Comparison of ENCODE assay signal across 22 cellular contexts in the genomic region with DNA sequence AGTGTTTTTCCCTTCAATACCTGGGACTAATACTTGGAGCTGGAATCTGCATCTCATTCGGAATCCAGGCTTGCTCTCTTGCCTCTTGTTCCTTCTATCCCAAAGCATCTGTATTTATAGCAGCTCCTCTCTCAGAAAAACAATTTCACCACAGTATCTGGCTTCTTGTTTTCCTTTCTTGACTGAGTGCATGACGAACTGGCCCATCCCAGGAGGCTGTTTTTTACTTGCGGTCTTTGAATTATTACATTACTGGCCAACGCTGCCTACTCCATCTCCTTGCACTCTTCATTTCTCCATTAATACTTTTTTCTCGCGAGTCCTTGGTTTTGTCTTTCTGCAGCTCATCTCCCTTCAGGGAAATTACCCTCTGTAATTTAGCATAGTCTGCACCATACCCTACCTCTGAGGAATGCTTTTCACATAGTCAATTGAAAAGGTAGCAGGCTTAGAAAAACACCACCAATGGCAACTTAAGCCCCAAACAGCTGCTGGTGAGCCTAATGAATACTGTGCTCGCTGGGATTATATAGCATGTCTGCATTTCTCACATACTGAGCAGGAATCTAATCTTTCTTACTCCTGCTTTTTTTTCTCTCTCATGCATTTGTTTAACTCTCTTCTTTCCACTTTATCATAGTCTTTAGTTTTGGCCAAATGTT.
DNase-seq lines count a peak whose midpoint lies in the region; ATAC-seq and TF ChIP-seq lines count a peak whose summit lies in the region.
"Had no signal": no experiment of that assay in that cellular context is flagged by ENCODE, and none has a peak within 500 bp of the region (broad histone marks: within the 10 kb centered on the region; RNA-seq: fewer than 3 reads in every experiment).

No MANE protein-coding gene starts in this region.

- no peak overlapping the region for H3K4me3 Mint-ChIP-seq in activated CD4-positive, alpha-beta memory T cell treated with anti-CD3 and anti-CD28 coated beads, Interleukin-2, amount 10 ng/mL, durations not matched to agents 7 days and 5 days
- H3K4me3 Mint-ChIP-seq: effector memory CD8-positive, alpha-beta T cell; memory B cell; naive B cell; stimulated activated naive CD8-positive, alpha-beta T cell treated with anti-CD3 and anti-CD28 coated beads, Interleukin-15, amount 100 ng/mL, for 72 hours had no signal

- H3K9me3 ChIP-seq in adipocyte (ENCODE audit: control insufficient read depth, low read length) = no peaks in the 10 kb centered on the region
- H3K9me3 ChIP-seq: A549, BE2C, colonic mucosa had no signal

- peak overlapping the region; percentile 6 for H3K9ac ChIP-seq in adipocyte (ENCODE audit: low read length)

- no peaks in the 10 kb centered on the region for H3K36me3 ChIP-seq in ACC112 (ENCODE audit: insufficient read depth, low read length)
- no peaks in the 10 kb centered on the region for H3K36me3 ChIP-seq in adipocyte (ENCODE audit: control insufficient read depth, insufficient read depth, low read length, severe bottlenecking)
- H3K36me3 ChIP-seq: BE2C, colonic mucosa had no signal

- H3K4me1 Mint-ChIP-seq in activated CD4-positive, alpha-beta memory T cell treated with anti-CD3 and anti-CD28 coated beads, Interleukin-2, amount 10 ng/mL, durations not matched to agents 7 days and 5 days = no peaks in the 10 kb centered on the region

- H3K27ac ChIP-seq in ACC112 (ENCODE audit: low read depth, low read length) = no peak overlapping the region
- H3K27ac ChIP-seq: A549, colonic mucosa had no signal

- DNase-seq in adipocyte (ENCODE audit: low read depth) = no peak
- peak; percentile 49 for DNase-seq in fibroblast of the aortic adventitia (ENCODE audit: low read depth)
- peak; percentile 39 for DNase-seq in retinal pigment epithelial cell (ENCODE audit: low read depth)
- no peak for DNase-seq in UCSD-AML1 (lab: John Stamatoyannopoulos, UW; ENCODE audit: unreplicated experiment)
- no peak for DNase-seq in activated CD4-positive, alpha-beta memory T cell treated with anti-CD3 and anti-CD28 coated beads, Interleukin-2, amount 10 ng/mL, durations not matched to agents 7 days and 5 days
- DNase-seq in effector CD4-positive, alpha-beta T cell = no peak
- DNase-seq: activated CD4-positive, alpha-beta T cell treated with anti-CD3 and anti-CD28 coated beads, Interleukin-2, amount 50 U/mL, for 48 hours; activated effector memory CD4-positive, alpha-beta T cell treated with anti-CD3 and anti-CD28 coated beads, Interleukin-2, amount 50 U/mL, for 16 hours; activated T-cell treated with anti-CD3 and anti-CD28 coated beads for 4 hours; BE2C; colonic mucosa; effector memory CD8-positive, alpha-beta T cell; kidney glomerular epithelial cell; naive B cell; NCI-H2081 treated with DMSO at 0.1 percent for 48 hours; stimulated activated CD4-positive, alpha-beta T cell treated with anti-CD3 and anti-CD28 coated beads, Interleukin-15, amount 100 ng/mL, for 24 hours; stimulated activated naive CD8-positive, alpha-beta T cell treated with anti-CD3 and anti-CD28 coated beads, Interleukin-15, amount 100 ng/mL, for 72 hours; trophoblast cell had no signal

- TF ChIP-seq CTCF in fibroblast of the aortic adventitia (IDR thresholded peaks at IDR 0.05; ENCODE audit: insufficient read depth, low read length) (no peak), retinal pigment epithelial cell (conservative IDR thresholded peaks at IDR 0.05; ENCODE audit: low read depth, low read length) (no peak)

- H3K9me3 Mint-ChIP-seq in activated CD4-positive, alpha-beta memory T cell treated with anti-CD3 and anti-CD28 coated beads, Interleukin-2, amount 10 ng/mL, durations not matched to agents 7 days and 5 days = no peaks in the 10 kb centered on the region
- H3K9me3 Mint-ChIP-seq: effector memory CD8-positive, alpha-beta T cell; memory B cell had no signal

- POLR2A ChIA-PET in activated CD4-positive, alpha-beta memory T cell treated with anti-CD3 and anti-CD28 coated beads, Interleukin-2, amount 10 ng/mL, durations not matched to agents 7 days and 5 days (lab: Charles Lee) = no interaction called here

- H3K4me3 ChIP-seq in ACC112 (ENCODE audit: low read depth, low read length) (no peak overlapping the region), adipocyte (ENCODE audit: low read length) (peak overlapping the region; percentile 15), fibroblast of the aortic adventitia (ENCODE audit: low read depth, low read length) (no peak overlapping the region), retinal pigment epithelial cell (ENCODE audit: low read length) (no peak overlapping the region)
- H3K4me3 ChIP-seq: A549, colonic mucosa had no signal

- H3K4me1 ChIP-seq in ACC112 (ENCODE audit: control insufficient read depth, insufficient read depth, low read length, unreplicated experiment) (peaks cover 14% of the 10 kb centered on the region), adipocyte (ENCODE audit: control insufficient read depth, insufficient read depth, low read length) (peaks cover 22% of the 10 kb centered on the region)
- H3K4me1 ChIP-seq: colonic mucosa had no signal

- H3K27me3 ChIP-seq in ACC112 (ENCODE audit: insufficient read depth, low read length) (peaks cover 12% of the 10 kb centered on the region), adipocyte (replicated peaks; ENCODE audit: control insufficient read depth, insufficient read depth, low read length) (no peaks in the 10 kb centered on the region)
- H3K27me3 ChIP-seq: BE2C, colonic mucosa had no signal

- no peaks in the 10 kb centered on the region for H3K79me2 ChIP-seq in ACC112 (ENCODE audit: control insufficient read depth, insufficient read depth, low read length, unreplicated experiment)

- H3K36me3 Mint-ChIP-seq in activated CD4-positive, alpha-beta memory T cell treated with anti-CD3 and anti-CD28 coated beads, Interleukin-2, amount 10 ng/mL, durations not matched to agents 7 days and 5 days (ENCODE audit: low read depth) = no peaks in the 10 kb centered on the region
- H3K36me3 Mint-ChIP-seq: memory B cell, naive B cell had no signal

- CTCF ChIA-PET in activated CD4-positive, alpha-beta memory T cell treated with anti-CD3 and anti-CD28 coated beads, Interleukin-2, amount 10 ng/mL, durations not matched to agents 7 days and 5 days (lab: Charles Lee) = no interaction called here

- peak overlapping the region; percentile 12 for H2AFZ ChIP-seq in ACC112 (ENCODE audit: low read length, unreplicated experiment)

- ATAC-seq in HG02938 (IDR thresholded peaks at IDR 0.05; ENCODE audit: unreplicated experiment) = no peak
- ATAC-seq: A549; stimulated activated naive CD8-positive, alpha-beta T cell treated with anti-CD3 and anti-CD28 coated beads, Interleukin-15, amount 100 ng/mL, for 72 hours had no signal

- no peaks in the 10 kb centered on the region for H3K27me3 Mint-ChIP-seq in activated CD4-positive, alpha-beta memory T cell treated with anti-CD3 and anti-CD28 coated beads, Interleukin-2, amount 10 ng/mL, durations not matched to agents 7 days and 5 days
- H3K27me3 Mint-ChIP-seq: memory B cell; stimulated activated naive CD8-positive, alpha-beta T cell treated with anti-CD3 and anti-CD28 coated beads, Interleukin-15, amount 100 ng/mL, for 72 hours had no signal

- H3K27ac Mint-ChIP-seq in activated CD4-positive, alpha-beta memory T cell treated with anti-CD3 and anti-CD28 coated beads, Interleukin-2, amount 10 ng/mL, durations not matched to agents 7 days and 5 days = no peak overlapping the region
- H3K27ac Mint-ChIP-seq: effector memory CD8-positive, alpha-beta T cell; memory B cell; naive B cell; stimulated activated naive CD8-positive, alpha-beta T cell treated with anti-CD3 and anti-CD28 coated beads, Interleukin-15, amount 100 ng/mL, for 72 hours had no signal

Comparison
In these comparisons a context has a peak if more than half of its experiments do, and no peak if none do; other contexts are left out.
1. DNase-seq: peak in fibroblast of the aortic adventitia (single experiment) and retinal pigment epithelial cell (single experiment); none in adipocyte (single experiment), UCSD-AML1 (single experiment), activated CD4-positive, alpha-beta memory T cell treated with anti-CD3 and anti-CD28 coated beads, Interleukin-2, amount 10 ng/mL, durations not matched to agents 7 days and 5 days (single experiment) and effector CD4-positive, alpha-beta T cell (single experiment).